ENCODE assay signal across 17 cellular contexts in genomic region chr14:105765893-105766614, GRCh38.
A peak's percentile ranks its signal among the peaks of the same experiment; 100 is the strongest.
DNase-seq lines count a peak whose midpoint lies in the region; ATAC-seq, FAIRE-seq and TF ChIP-seq lines count a peak whose summit lies in the region.
"Had no signal": no experiment of that assay in that cellular context is flagged by ENCODE, and none has a peak within 500 bp of the region (broad histone marks: within the 10 kb centered on the region; RNA-seq: fewer than 3 reads in every experiment).

No MANE protein-coding gene starts in this region.

- H3K27ac Mint-ChIP-seq in stimulated activated naive CD8-positive, alpha-beta T cell treated with anti-CD3 and anti-CD28 coated beads, Interleukin-15, amount 100 ng/mL, for 72 hours, result peak overlapping the region in 1 of 2 donors; percentile 82
- H3K27ac Mint-ChIP-seq in nephron progenitor cell, result no peak overlapping the region

- TF ChIP-seq CTCF in HepG2 (CRISPR knock-in tag; IDR thresholded peaks at IDR 0.05), result no peak
- TF ChIP-seq CTCF in sigmoid colon (IDR thresholded peaks at IDR 0.05), result no peak
- TF ChIP-seq CTCF in nephron progenitor cell (IDR thresholded peaks at IDR 0.05), result no peak

- H3K27ac ChIP-seq in HepG2 (ENCODE audit: extremely low read length, insufficient read depth, low read length), result no peak overlapping the region
- H3K27ac ChIP-seq in sigmoid colon, result no peak overlapping the region

- ATAC-seq in stimulated activated naive CD8-positive, alpha-beta T cell treated with anti-CD3 and anti-CD28 coated beads, Interleukin-15, amount 100 ng/mL, for 72 hours, result peak; percentile 39
- no peak for ATAC-seq in stimulated activated naive CD8-positive, alpha-beta T cell treated with anti-CD3 and anti-CD28 coated beads, Interleukin-15, Interleukin-2, amounts not matched to agents 100 U/mL and 50 U/mL, for 24 hours
- peak; percentile 23; the same call in 1 of the 3 replicates for ATAC-seq in HepG2

- WGBS in HepG2 (ENCODE audit: low lambda C conversion rate), result 8% methylated on average over 5 of the region's 9 CpGs
- 76 to 89% methylated on average over 9 of the region's 9 CpGs for WGBS in sigmoid colon, 2 donors

- no peak for DNase-seq in stimulated activated naive CD8-positive, alpha-beta T cell treated with anti-CD3 and anti-CD28 coated beads, Interleukin-15, amount 100 ng/mL, for 72 hours
- DNase-seq in stimulated activated naive CD8-positive, alpha-beta T cell treated with anti-CD3 and anti-CD28 coated beads, Interleukin-15, Interleukin-2, amounts not matched to agents 100 U/mL and 50 U/mL, for 24 hours, result no peak
- DNase-seq in HepG2 (ENCODE audit: low spot score) (no peak), sigmoid colon (peak; percentile 46), NCI-H1694 (lab: John Stamatoyannopoulos, UW) (no peak), nephron progenitor cell (no peak), retina (no peak)
- DNase-seq: C1 segment of cervical spinal cord, DMS79, NCI-H1092 treated with DMSO at 0.1 percent for 48 hours, NCI-H2081 treated with DMSO at 0.1 percent for 48 hours, NCI-H446 treated with DMSO at 0.1 percent for 48 hours, NCI-H748 treated with DMSO at 0.1 percent for 48 hours, Right ventricle myocardium superior had no signal

- H3K4me3 Mint-ChIP-seq in stimulated activated naive CD8-positive, alpha-beta T cell treated with anti-CD3 and anti-CD28 coated beads, Interleukin-15, amount 100 ng/mL, for 72 hours, result no peak overlapping the region
- H3K4me3 Mint-ChIP-seq in nephron progenitor cell, result no peak overlapping the region

- in situ Hi-C loops in HepG2 (cut with HindIII; ENCODE audit: extremely low pct_ligation_motif_present, low pct_unique_long_range_greater_than_20kb), result no loop called here

- CTCF ChIA-PET in HepG2 (lab: Yijun Ruan, JAX; ENCODE audit: low intra/inter-chr PET ratio, low total read pairs), result no interaction called here

- H3K4me3 ChIP-seq in HepG2 (replicated peaks in 1 of 3; ENCODE audit: insufficient read depth in 1 of 3, low read depth in 2 of 3, low read length in 3 of 3), result no peak overlapping the region
- no peak overlapping the region for H3K4me3 ChIP-seq in sigmoid colon

- H3K9me3 ChIP-seq in HepG2 (ENCODE audit: low read length), result no peaks in the 10 kb centered on the region
- no peaks in the 10 kb centered on the region for H3K9me3 ChIP-seq in sigmoid colon

- POLR2A ChIA-PET in HepG2 (lab: Yijun Ruan, JAX), result no interaction called here

- H3K79me2 ChIP-seq in HepG2 (ENCODE audit: insufficient read depth, low read length), result no peaks in the 10 kb centered on the region

- peaks cover 6% of the 10 kb centered on the region for H3K36me3 Mint-ChIP-seq in nephron progenitor cell (ENCODE audit: low read depth)

- no peak overlapping the region for H3K4me2 ChIP-seq in HepG2 (ENCODE audit: low read depth, low read length)

- H3K9me3 Mint-ChIP-seq in stimulated activated naive CD8-positive, alpha-beta T cell treated with anti-CD3 and anti-CD28 coated beads, Interleukin-15, amount 100 ng/mL, for 72 hours, result no peaks in the 10 kb centered on the region
- H3K9me3 Mint-ChIP-seq in nephron progenitor cell, result peaks cover 55% of the 10 kb centered on the region

- BruUV-seq in HepG2 (replicated peaks; lab: Mats Ljungman, UMichigan), result no TSS peak

- H3K4me1 Mint-ChIP-seq in stimulated activated naive CD8-positive, alpha-beta T cell treated with anti-CD3 and anti-CD28 coated beads, Interleukin-15, amount 100 ng/mL, for 72 hours, result no peaks in the 10 kb centered on the region
- H3K4me1 Mint-ChIP-seq in nephron progenitor cell, result no peaks in the 10 kb centered on the region

- TF ChIP-seq RAD21 in HepG2 (CRISPR knock-in tag; IDR thresholded peaks at IDR 0.05), result no peak

- H3K27me3 ChIP-seq in HepG2 (ENCODE audit: control insufficient read depth in 1 of 2, insufficient read depth in 2 of 2, low read length in 2 of 2), result peaks cover 0 to 2% of the 10 kb centered on the region in 2 experiments; a peak in 1 of 5 replicates
- H3K27me3 ChIP-seq in sigmoid colon, result no peaks in the 10 kb centered on the region

- no peaks in the 10 kb centered on the region for H4K20me1 ChIP-seq in HepG2 (ENCODE audit: insufficient read depth, low read length)

- no peaks in the 10 kb centered on the region for H3K36me3 ChIP-seq in HepG2 (replicated peaks in 1 of 2; ENCODE audit: control insufficient read depth in 1 of 2, insufficient read depth in 2 of 2, low read length in 2 of 2)
- no peaks in the 10 kb centered on the region for H3K36me3 ChIP-seq in sigmoid colon

- no peak overlapping the region for H3K9ac ChIP-seq in HepG2 (ENCODE audit: insufficient read depth, low read depth, low read length)

- TF ChIP-seq POLR2A in HepG2 (IDR thresholded peaks at IDR 0.05; ENCODE audit: insufficient read depth in 1 of 2, low read depth in 2 of 2, low read length in 2 of 2) (no peak), sigmoid colon (IDR thresholded peaks at IDR 0.05) (no peak)

- H3K4me1 ChIP-seq in HepG2 (ENCODE audit: insufficient read depth, low read length) (no peaks in the 10 kb centered on the region), sigmoid colon (peaks cover 0 to 6% (median 2%) of the 10 kb centered on the region in 4 donors)

- no peak overlapping the region for H2AFZ ChIP-seq in HepG2 (ENCODE audit: low read length)

- no peak for FAIRE-seq in HepG2 (lab: Jason Lieb, UNC)
- FAIRE-seq: GM12892, GM18507, H1 had no signal

- intact Hi-C loops in HepG2 (cut with micrococcal nuclease; ENCODE audit: unreplicated experiment) (no loop called here), sigmoid colon (cut with DNase I) (no loop called here)

- TF ChIP-seq EP300 in HepG2 (IDR thresholded peaks at IDR 0.05; ENCODE audit: low read depth in 2 of 2, low read length in 2 of 2), result no peak
- no peak for TF ChIP-seq EP300 in HepG2 (CRISPR knock-in tag; IDR thresholded peaks at IDR 0.05; ENCODE audit: borderline replicate concordance)
- TF ChIP-seq EP300 in sigmoid colon (IDR thresholded peaks at IDR 0.05), result no peak

- H3K27me3 Mint-ChIP-seq in stimulated activated naive CD8-positive, alpha-beta T cell treated with anti-CD3 and anti-CD28 coated beads, Interleukin-15, amount 100 ng/mL, for 72 hours, result no peaks in the 10 kb centered on the region
- peaks cover 6% of the 10 kb centered on the region for H3K27me3 Mint-ChIP-seq in nephron progenitor cell (ENCODE audit: low read depth, poor library complexity)

TF ChIP-seq in HepG2, 621 proteins besides CTCF, POLR2A, EP300 and RAD21 (continues in another document):
- TF ChIP-seq ELF1 (CRISPR knock-in tag; IDR thresholded peaks at IDR 0.05) (no peak), KDM6A (CRISPR knock-in tag; IDR thresholded peaks at IDR 0.05; ENCODE audit: low read depth) (no peak), HOXA9 (CRISPR knock-in tag; IDR thresholded peaks at IDR 0.05; ENCODE audit: borderline replicate concordance) (no peak), JUNB (CRISPR knock-in tag; IDR thresholded peaks at IDR 0.05; ENCODE audit: borderline replicate concordance) (no peak), ZNF251 (CRISPR knock-in tag; IDR thresholded peaks at IDR 0.05) (no peak), ZFP90 (CRISPR knock-in tag; IDR thresholded peaks at IDR 0.05; ENCODE audit: borderline replicate concordance) (no peak), ZBED4 (CRISPR knock-in tag; IDR thresholded peaks at IDR 0.05; ENCODE audit: borderline replicate concordance) (no peak)
- TF ChIP-seq, protein P1, sequence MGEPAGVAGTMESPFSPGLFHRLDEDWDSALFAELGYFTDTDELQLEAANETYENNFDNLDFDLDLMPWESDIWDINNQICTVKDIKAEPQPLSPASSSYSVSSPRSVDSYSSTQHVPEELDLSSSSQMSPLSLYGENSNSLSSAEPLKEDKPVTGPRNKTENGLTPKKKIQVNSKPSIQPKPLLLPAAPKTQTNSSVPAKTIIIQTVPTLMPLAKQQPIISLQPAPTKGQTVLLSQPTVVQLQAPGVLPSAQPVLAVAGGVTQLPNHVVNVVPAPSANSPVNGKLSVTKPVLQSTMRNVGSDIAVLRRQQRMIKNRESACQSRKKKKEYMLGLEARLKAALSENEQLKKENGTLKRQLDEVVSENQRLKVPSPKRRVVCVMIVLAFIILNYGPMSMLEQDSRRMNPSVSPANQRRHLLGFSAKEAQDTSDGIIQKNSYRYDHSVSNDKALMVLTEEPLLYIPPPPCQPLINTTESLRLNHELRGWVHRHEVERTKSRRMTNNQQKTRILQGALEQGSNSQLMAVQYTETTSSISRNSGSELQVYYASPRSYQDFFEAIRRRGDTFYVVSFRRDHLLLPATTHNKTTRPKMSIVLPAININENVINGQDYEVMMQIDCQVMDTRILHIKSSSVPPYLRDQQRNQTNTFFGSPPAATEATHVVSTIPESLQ (CRISPR knock-in tag; conservative IDR thresholded peaks at IDR 0.05), result no peak
